12 cellular contexts compared by ENCODE assay signal in genomic region chr2:174180165-174180724, GRCh38.
DNase-seq lines count a peak whose midpoint lies in the region; ATAC-seq, FAIRE-seq and TF ChIP-seq lines count a peak whose summit lies in the region.
"Had no signal": no experiment of that assay in that cellular context is flagged by ENCODE, and none has a peak within 500 bp of the region (broad histone marks: within the 10 kb centered on the region; RNA-seq: fewer than 3 reads in every experiment).

No MANE protein-coding gene starts in this region.

- peaks cover 13% of the 10 kb centered on the region for H3K36me3 ChIP-seq in RWPE2 (ENCODE audit: low read depth)
- H3K36me3 ChIP-seq in MM.1S (replicated peaks; ENCODE audit: insufficient read depth, low read length), result no peaks in the 10 kb centered on the region

- ATAC-seq in A549 (peak; percentile 83 to 84), RWPE2 (ENCODE audit: low read depth) (peak; percentile 28; the same call in 1 of the 3 replicates)

- H3K4me1 ChIP-seq in A549 (peaks cover 16% of the 10 kb centered on the region), RWPE2 (ENCODE audit: insufficient read depth, poor library complexity, severe bottlenecking) (peaks cover 28% of the 10 kb centered on the region), MM.1S (ENCODE audit: low read length) (no peaks in the 10 kb centered on the region)

- peaks cover 37% of the 10 kb centered on the region for H3K79me2 ChIP-seq in MM.1S (ENCODE audit: low read length)

- POLR2A ChIA-PET in A549 (lab: Yijun Ruan, JAX), result no interaction called here

- H4K20me1 ChIP-seq in MM.1S (ENCODE audit: insufficient read depth, low read length), result no peaks in the 10 kb centered on the region; the same call in 1 of the 2 replicates

- H3K4me3 ChIP-seq in A549, result no peak overlapping the region
- no peak overlapping the region for H3K4me3 ChIP-seq in RWPE2 (ENCODE audit: severe bottlenecking)
- no peak overlapping the region for H3K4me3 ChIP-seq in MM.1S (ENCODE audit: low read length)
- H3K4me3 ChIP-seq: SJSA1 had no signal

- H3K9ac ChIP-seq in MM.1S (ENCODE audit: low read length), result no peak overlapping the region

- peaks cover 23% of the 10 kb centered on the region for H3K4me1 Mint-ChIP-seq in nephron progenitor cell

- CTCF ChIA-PET in A549 (lab: Yijun Ruan, JAX), result interaction anchor here (0.7 to 1.1 kb wide), 4 partner anchors 13 to 157 kb away, joined by 3 to 6 read pairs (median 4); partner anchors contain the start of gene OLA1

- WGBS in A549 (ENCODE audit: missing lambda C conversion rate), result 75% methylated on average over 1 of the region's 1 CpG

- peak; percentile 23 for FAIRE-seq in A549 (lab: Jason Lieb, UNC)

- H3K4me3 Mint-ChIP-seq in nephron progenitor cell, result no peak overlapping the region
- H3K4me3 Mint-ChIP-seq: CD4-positive, alpha-beta memory T cell had no signal

- H3K27me3 ChIP-seq in RWPE2 (ENCODE audit: insufficient read depth, poor library complexity, severe bottlenecking) (no peaks in the 10 kb centered on the region), MM.1S (replicated peaks; ENCODE audit: insufficient read depth, low read length) (no peaks in the 10 kb centered on the region)
- H3K27me3 ChIP-seq: SJSA1 had no signal

- H3K4me2 ChIP-seq in A549 (peak overlapping the region; percentile 25; the same call in 1 of the 3 replicates), MM.1S (ENCODE audit: low read depth, low read length) (no peak overlapping the region)

- no peak overlapping the region for H3K27ac Mint-ChIP-seq in nephron progenitor cell
- H3K27ac Mint-ChIP-seq: CD4-positive, alpha-beta memory T cell had no signal

- H3K9me2 ChIP-seq in MM.1S (replicated peaks; ENCODE audit: insufficient read depth, low read length), result no peaks in the 10 kb centered on the region

- TF ChIP-seq POLR2A in A549 (IDR thresholded peaks at IDR 0.05; ENCODE audit: low read length) (no peak), erythroblast (IDR thresholded peaks at IDR 0.05; ENCODE audit: low read length) (no peak)

- H3K27ac ChIP-seq in A549 (no peak overlapping the region), RWPE2 (ENCODE audit: poor library complexity, severe bottlenecking) (no peak overlapping the region), MM.1S (ENCODE audit: low read length) (no peak overlapping the region)

- DNase-seq in A549 (ENCODE audit: low read depth in 1 of 2, low spot score in 1 of 2), result peak in 1 of 2 experiments; percentile 42
- peak; percentile 20 for DNase-seq in H4 (ENCODE audit: low spot score)
- DNase-seq in RWPE2 (ENCODE audit: low spot score), result no peak
- peak; percentile 25 to 57 for DNase-seq in erythroblast (lab: John Stamatoyannopoulos, UW)
- no peak for DNase-seq in COR-L47 (lab: John Stamatoyannopoulos, UW)
- no peak for DNase-seq in nephron progenitor cell
- DNase-seq in MM.1S, result no peak
- no peak for DNase-seq in activated CD4-positive, CD25-positive, alpha-beta regulatory T cell (lab: John Stamatoyannopoulos, UW)
- DNase-seq: CD4-positive, alpha-beta memory T cell; foreskin fibroblast; NCI-H1694 treated with DMSO at 0.1 percent for 48 hours had no signal

- H3K9me3 ChIP-seq in A549 (peaks cover 8% of the 10 kb centered on the region; the same call in 2 of the 3 replicates), RWPE2 (ENCODE audit: severe bottlenecking) (no peaks in the 10 kb centered on the region), MM.1S (replicated peaks; ENCODE audit: insufficient read depth, low read length) (no peaks in the 10 kb centered on the region)
- H3K9me3 ChIP-seq: SJSA1 had no signal

- H3F3A ChIP-seq in MM.1S (ENCODE audit: insufficient read depth, low read length), result no peaks in the 10 kb centered on the region

- no peak for TF ChIP-seq RAD21 in A549 (conservative IDR thresholded peaks at IDR 0.05 in 1 of 2, IDR thresholded peaks at IDR 0.05 in 1 of 2)

- no peaks in the 10 kb centered on the region for H3K27me3 Mint-ChIP-seq in nephron progenitor cell (ENCODE audit: low read depth, poor library complexity)
- H3K27me3 Mint-ChIP-seq: CD4-positive, alpha-beta memory T cell had no signal

- H3K36me3 Mint-ChIP-seq in nephron progenitor cell (ENCODE audit: low read depth), result peaks cover 25% of the 10 kb centered on the region

- peaks cover 8% of the 10 kb centered on the region for H3K9me3 Mint-ChIP-seq in nephron progenitor cell

- TF ChIP-seq CTCF in A549 (IDR thresholded peaks at IDR 0.05) (no peak), RWPE2 (IDR thresholded peaks at IDR 0.05; ENCODE audit: poor library complexity, severe bottlenecking) (peak; percentile 20), nephron progenitor cell (IDR thresholded peaks at IDR 0.05) (no peak), MM.1S (IDR thresholded peaks at IDR 0.05; ENCODE audit: low read length) (no peak)

- TF ChIP-seq EP300 in A549 (IDR thresholded peaks at IDR 0.05), result no peak

- H2AFZ ChIP-seq in MM.1S (ENCODE audit: low read length), result no peak overlapping the region

TF ChIP-seq in A549, 52 proteins besides CTCF, POLR2A, EP300 and RAD21:
- no peak for TF ChIP-seq MAX (IDR thresholded peaks at IDR 0.05)
- 0 out of 3 replicates have a peak, but pooled peaks have one; percentile 12 for TF ChIP-seq SMC3 (IDR thresholded peaks at IDR 0.05)

Comparison
In these comparisons a context has a peak if more than half of its experiments do, and no peak if none do; other contexts are left out.
1. DNase-seq: peak in H4 (single experiment) and erythroblast (2 of 2); none in RWPE2 (single experiment), COR-L47 (single experiment), nephron progenitor cell (single experiment), MM.1S (single experiment) and activated CD4-positive, CD25-positive, alpha-beta regulatory T cell (0 of 4).